In genomic region chr18:8948011-8948410, GRCh38 we compare ENCODE assay signal across 19 cellular contexts.
DNase-seq lines count a peak whose midpoint lies in the region; ATAC-seq and TF ChIP-seq lines count a peak whose summit lies in the region.
"Had no signal": no experiment of that assay in that cellular context is flagged by ENCODE, and none has a peak within 500 bp of the region (broad histone marks: within the 10 kb centered on the region; RNA-seq: fewer than 3 reads in every experiment).

No MANE protein-coding gene starts in this region.

- H3K27ac ChIP-seq in DND-41 (ENCODE audit: low read length) (peak overlapping the region; percentile 28; the same call in 1 of the 2 replicates), foreskin keratinocyte (peak overlapping the region; percentile 71), skin epidermis (peak overlapping the region in 13 of 21 experiments; percentile 13 to 80 (median 49))
- no peak overlapping the region for H3K27ac ChIP-seq in CD4-positive, alpha-beta memory T cell (ENCODE audit: low read depth, low read length)
- H3K27ac ChIP-seq: adrenal gland, right lobe of liver, suprapubic skin had no signal

- POLR2A ChIA-PET in CD4-positive, alpha-beta memory T cell (lab: Charles Lee; ENCODE audit: partially characterized antibody) = no interaction called here

- no peaks in the 10 kb centered on the region for H3K79me2 ChIP-seq in DND-41 (ENCODE audit: insufficient read depth, low read length)

- H3K27me3 ChIP-seq in DND-41 (ENCODE audit: insufficient read depth, low read length, poor library complexity) (no peaks in the 10 kb centered on the region), foreskin keratinocyte (no peaks in the 10 kb centered on the region)
- H3K27me3 ChIP-seq in CD4-positive, alpha-beta memory T cell (ENCODE audit: insufficient read depth, low read length) = no peaks in the 10 kb centered on the region
- H3K27me3 ChIP-seq: adrenal gland, MG63, right lobe of liver, suprapubic skin had no signal

- H3K4me1 ChIP-seq in DND-41 (ENCODE audit: insufficient read depth, low read length) (peaks cover 51% of the 10 kb centered on the region), foreskin keratinocyte (peaks cover 19% of the 10 kb centered on the region)
- no peaks in the 10 kb centered on the region for H3K4me1 ChIP-seq in CD4-positive, alpha-beta memory T cell (ENCODE audit: insufficient read depth, low read length)
- H3K4me1 ChIP-seq: adrenal gland, right lobe of liver had no signal

- H3K4me3 Mint-ChIP-seq in CD4-positive, alpha-beta memory T cell = no peak overlapping the region
- H3K4me3 Mint-ChIP-seq: effector memory CD8-positive, alpha-beta T cell had no signal

- no peak for ATAC-seq in DND-41 (ENCODE audit: insufficient read depth, low read depth)
- ATAC-seq in SK-N-SH treated with all-trans-retinoic acid at 6 μM for 48 hours = peak; percentile 6
- no peak for ATAC-seq in foreskin keratinocyte
- no peak for ATAC-seq in HG02840 (IDR thresholded peaks at IDR 0.05; ENCODE audit: low FRiP score, unreplicated experiment)
- ATAC-seq: effector memory CD8-positive, alpha-beta T cell; HepG2; right lobe of liver had no signal

- no peak overlapping the region for H3K4me2 ChIP-seq in DND-41 (ENCODE audit: insufficient read depth, low read length)

- no peaks in the 10 kb centered on the region for H4K20me1 ChIP-seq in DND-41 (ENCODE audit: insufficient read depth, low read length)

- H3K4me1 Mint-ChIP-seq in CD4-positive, alpha-beta memory T cell = peaks cover 1 to 7% (median 4%) of the 10 kb centered on the region in 4 donors

- TF ChIP-seq CTCF in DND-41 (IDR thresholded peaks at IDR 0.05; ENCODE audit: borderline replicate concordance, extremely low read depth, low read length, poor library complexity, severe bottlenecking) (no peak), foreskin keratinocyte (conservative IDR thresholded peaks at IDR 0.05) (no peak)

- peaks cover 5 to 7% of the 10 kb centered on the region in 2 donors for H3K27me3 Mint-ChIP-seq in CD4-positive, alpha-beta memory T cell

- no peak overlapping the region for H3K4me3 ChIP-seq in DND-41 (ENCODE audit: low read depth in 1 of 2, low read length in 2 of 2)
- H3K4me3 ChIP-seq in skin epidermis = no peak overlapping the region
- H3K4me3 ChIP-seq in CD4-positive, alpha-beta memory T cell (ENCODE audit: low read length in 2 of 2) = no peak overlapping the region
- H3K4me3 ChIP-seq: adrenal gland, MG63, mucosa of descending colon, right lobe of liver, suprapubic skin had no signal

- H3K27ac Mint-ChIP-seq in CD4-positive, alpha-beta memory T cell = no peak overlapping the region
- H3K27ac Mint-ChIP-seq: activated T-helper 2 cell treated with anti-CD3 and anti-CD28 coated beads, Interferon-gamma antibody, Interleukin-2, Interleukin-4, amounts not matched to agents 10 μg/mL and 5 μg/mL and 100 μg/mL, durations not matched to agents 14 hours and 24 hours and 36 hours; effector memory CD8-positive, alpha-beta T cell had no signal

- no peak overlapping the region for H3K9ac ChIP-seq in DND-41 (ENCODE audit: low read depth, low read length)

- no peaks in the 10 kb centered on the region for H3K36me3 ChIP-seq in DND-41 (ENCODE audit: insufficient read depth, low read length)
- H3K36me3 ChIP-seq in CD4-positive, alpha-beta memory T cell (ENCODE audit: insufficient read depth, low read length) = no peaks in the 10 kb centered on the region
- H3K36me3 ChIP-seq: adrenal gland, MG63, right lobe of liver, suprapubic skin had no signal

- DNase-seq in DND-41 (no peak), foreskin keratinocyte (no peak), NCI-H2107 treated with DMSO at 0.1 percent for 48 hours (lab: John Stamatoyannopoulos, UW; ENCODE audit: unreplicated experiment) (no peak), DMS53 (lab: John Stamatoyannopoulos, UW) (no peak)
- DNase-seq in CD4-positive, alpha-beta memory T cell = no peak
- DNase-seq: effector memory CD8-positive, alpha-beta T cell; mucosa of descending colon; right lobe of liver; SIG-M5; stimulated activated CD4-positive, alpha-beta T cell treated with anti-CD3 and anti-CD28 coated beads, Interleukin-2, amount 100 ng/mL, for 48 hours; T-helper 2 cell had no signal

- H3K36me3 Mint-ChIP-seq in CD4-positive, alpha-beta memory T cell = no peaks in the 10 kb centered on the region

- H3K9me3 ChIP-seq in DND-41 (ENCODE audit: insufficient read depth, low read length, severe bottlenecking) = no peaks in the 10 kb centered on the region
- no peaks in the 10 kb centered on the region for H3K9me3 ChIP-seq in CD4-positive, alpha-beta memory T cell (ENCODE audit: control insufficient read depth in 1 of 2, low read length in 2 of 2)
- H3K9me3 ChIP-seq: adrenal gland, mucosa of descending colon, right lobe of liver, suprapubic skin had no signal

- H2AFZ ChIP-seq in DND-41 (ENCODE audit: low read depth, low read length) = no peak overlapping the region

- intact Hi-C loops in CD4-positive, alpha-beta memory T cell (cut with micrococcal nuclease) = no loop called here

- H3K9me3 Mint-ChIP-seq in CD4-positive, alpha-beta memory T cell = peaks cover 0 to 3% (median 0%) of the 10 kb centered on the region in 8 donors
- H3K9me3 Mint-ChIP-seq: activated T-helper 2 cell treated with anti-CD3 and anti-CD28 coated beads, Interferon-gamma antibody, Interleukin-2, Interleukin-4, amounts not matched to agents 10 μg/mL and 5 μg/mL and 100 μg/mL, durations not matched to agents 14 hours and 24 hours and 36 hours; effector memory CD8-positive, alpha-beta T cell had no signal

- CTCF ChIA-PET in CD4-positive, alpha-beta memory T cell (lab: Charles Lee; ENCODE audit: partially characterized antibody) = no interaction called here

TF ChIP-seq in SK-N-SH treated with all-trans-retinoic acid at 6 μM for 48 hours, 23 proteins besides CTCF, POLR2A, EP300 and RAD21 (continues in another document):
- TF ChIP-seq ZFP3 (CRISPR knock-in tag; IDR thresholded peaks at IDR 0.05) (no peak), TOX (CRISPR knock-in tag; IDR thresholded peaks at IDR 0.05; ENCODE audit: borderline replicate concordance) (no peak), TCF4 (CRISPR knock-in tag; IDR thresholded peaks at IDR 0.05; ENCODE audit: borderline replicate concordance) (no peak), OSR1 (CRISPR knock-in tag; IDR thresholded peaks at IDR 0.05) (no peak), RARB (CRISPR knock-in tag; IDR thresholded peaks at IDR 0.05) (no peak), ZNF70 (CRISPR knock-in tag; IDR thresholded peaks at IDR 0.05) (no peak), PPARA (CRISPR knock-in tag; IDR thresholded peaks at IDR 0.05; ENCODE audit: borderline replicate concordance) (no peak), ZFP30 (CRISPR knock-in tag; IDR thresholded peaks at IDR 0.05) (no peak), ZNF8 (CRISPR knock-in tag; IDR thresholded peaks at IDR 0.05) (no peak), GLIS3 (CRISPR knock-in tag; IDR thresholded peaks at IDR 0.05) (no peak), ARNTL (CRISPR knock-in tag; IDR thresholded peaks at IDR 0.05; ENCODE audit: borderline replicate concordance, low read depth) (no peak)
- TF ChIP-seq, protein P1, sequence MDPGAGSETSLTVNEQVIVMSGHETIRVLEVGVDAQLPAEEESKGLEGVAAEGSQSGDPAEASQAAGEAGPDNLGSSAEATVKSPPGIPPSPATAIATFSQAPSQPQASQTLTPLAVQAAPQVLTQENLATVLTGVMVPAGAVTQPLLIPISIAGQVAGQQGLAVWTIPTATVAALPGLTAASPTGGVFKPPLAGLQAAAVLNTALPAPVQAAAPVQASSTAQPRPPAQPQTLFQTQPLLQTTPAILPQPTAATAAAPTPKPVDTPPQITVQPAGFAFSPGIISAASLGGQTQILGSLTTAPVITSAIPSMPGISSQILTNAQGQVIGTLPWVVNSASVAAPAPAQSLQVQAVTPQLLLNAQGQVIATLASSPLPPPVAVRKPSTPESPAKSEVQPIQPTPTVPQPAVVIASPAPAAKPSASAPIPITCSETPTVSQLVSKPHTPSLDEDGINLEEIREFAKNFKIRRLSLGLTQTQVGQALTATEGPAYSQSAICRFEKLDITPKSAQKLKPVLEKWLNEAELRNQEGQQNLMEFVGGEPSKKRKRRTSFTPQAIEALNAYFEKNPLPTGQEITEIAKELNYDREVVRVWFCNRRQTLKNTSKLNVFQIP (CRISPR knock-in tag; IDR thresholded peaks at IDR 0.05; ENCODE audit: borderline replicate concordance, low read depth) = no peak
- TF ChIP-seq, protein P2, sequence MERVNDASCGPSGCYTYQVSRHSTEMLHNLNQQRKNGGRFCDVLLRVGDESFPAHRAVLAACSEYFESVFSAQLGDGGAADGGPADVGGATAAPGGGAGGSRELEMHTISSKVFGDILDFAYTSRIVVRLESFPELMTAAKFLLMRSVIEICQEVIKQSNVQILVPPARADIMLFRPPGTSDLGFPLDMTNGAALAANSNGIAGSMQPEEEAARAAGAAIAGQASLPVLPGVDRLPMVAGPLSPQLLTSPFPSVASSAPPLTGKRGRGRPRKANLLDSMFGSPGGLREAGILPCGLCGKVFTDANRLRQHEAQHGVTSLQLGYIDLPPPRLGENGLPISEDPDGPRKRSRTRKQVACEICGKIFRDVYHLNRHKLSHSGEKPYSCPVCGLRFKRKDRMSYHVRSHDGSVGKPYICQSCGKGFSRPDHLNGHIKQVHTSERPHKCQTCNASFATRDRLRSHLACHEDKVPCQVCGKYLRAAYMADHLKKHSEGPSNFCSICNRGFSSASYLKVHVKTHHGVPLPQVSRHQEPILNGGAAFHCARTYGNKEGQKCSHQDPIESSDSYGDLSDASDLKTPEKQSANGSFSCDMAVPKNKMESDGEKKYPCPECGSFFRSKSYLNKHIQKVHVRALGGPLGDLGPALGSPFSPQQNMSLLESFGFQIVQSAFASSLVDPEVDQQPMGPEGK (CRISPR knock-in tag; IDR thresholded peaks at IDR 0.05; ENCODE audit: borderline replicate concordance) = no peak
